ENCODE assay signal across 1 cellular context in the genomic region with DNA sequence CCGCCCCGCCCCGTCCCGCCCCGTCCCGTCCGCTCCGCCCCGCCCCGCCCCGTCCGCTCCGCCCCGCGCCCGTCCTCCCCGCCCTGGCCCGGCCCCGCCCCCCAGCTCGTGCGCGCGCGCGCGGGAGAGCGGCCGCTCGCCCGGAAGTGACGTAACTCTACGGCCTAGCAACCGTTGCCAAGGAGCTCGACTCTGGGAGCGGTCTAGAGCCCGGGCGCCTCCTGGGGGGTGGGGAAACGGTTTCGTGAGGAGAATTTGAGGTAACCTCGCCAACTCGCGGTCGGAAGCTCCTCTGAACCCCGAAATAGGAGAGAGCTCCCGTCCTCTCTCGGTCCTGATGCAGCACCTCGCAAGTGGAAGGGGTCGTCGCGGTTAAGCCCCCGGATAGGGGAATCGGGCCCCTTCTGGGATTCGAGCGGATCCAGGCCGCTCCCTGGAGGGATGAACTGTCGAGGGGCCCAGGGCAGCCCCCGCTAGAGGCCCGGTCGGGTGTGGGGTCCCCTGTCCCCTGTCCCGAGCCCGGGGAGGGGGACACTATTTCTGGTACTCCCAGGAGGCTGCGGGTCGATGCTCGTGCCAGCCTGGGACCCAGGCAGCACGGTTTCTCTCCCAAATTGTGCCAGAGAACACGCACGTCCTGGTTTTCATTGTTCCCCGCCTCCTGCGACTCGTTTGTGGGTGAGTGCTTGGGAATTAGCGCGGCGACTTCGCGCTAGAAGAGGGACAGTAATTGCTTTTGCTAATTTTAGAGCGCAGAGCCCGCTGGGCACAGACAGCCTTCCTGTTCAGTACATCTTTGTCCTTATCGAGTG.
A peak's percentile ranks its signal among the peaks of the same experiment; 100 is the strongest.
TF ChIP-seq lines count a peak whose summit lies in the region.

TSS of gene IFT81 (plus strand) at position 174 of the 812 bp plus-strand sequence. CDS start 3,024 bp downstream, outside the sequence.

TF ChIP-seq in K562, 482 proteins besides CTCF, POLR2A, EP300 and RAD21 (continued from another document and continues in another):
- TF ChIP-seq, protein P1, sequence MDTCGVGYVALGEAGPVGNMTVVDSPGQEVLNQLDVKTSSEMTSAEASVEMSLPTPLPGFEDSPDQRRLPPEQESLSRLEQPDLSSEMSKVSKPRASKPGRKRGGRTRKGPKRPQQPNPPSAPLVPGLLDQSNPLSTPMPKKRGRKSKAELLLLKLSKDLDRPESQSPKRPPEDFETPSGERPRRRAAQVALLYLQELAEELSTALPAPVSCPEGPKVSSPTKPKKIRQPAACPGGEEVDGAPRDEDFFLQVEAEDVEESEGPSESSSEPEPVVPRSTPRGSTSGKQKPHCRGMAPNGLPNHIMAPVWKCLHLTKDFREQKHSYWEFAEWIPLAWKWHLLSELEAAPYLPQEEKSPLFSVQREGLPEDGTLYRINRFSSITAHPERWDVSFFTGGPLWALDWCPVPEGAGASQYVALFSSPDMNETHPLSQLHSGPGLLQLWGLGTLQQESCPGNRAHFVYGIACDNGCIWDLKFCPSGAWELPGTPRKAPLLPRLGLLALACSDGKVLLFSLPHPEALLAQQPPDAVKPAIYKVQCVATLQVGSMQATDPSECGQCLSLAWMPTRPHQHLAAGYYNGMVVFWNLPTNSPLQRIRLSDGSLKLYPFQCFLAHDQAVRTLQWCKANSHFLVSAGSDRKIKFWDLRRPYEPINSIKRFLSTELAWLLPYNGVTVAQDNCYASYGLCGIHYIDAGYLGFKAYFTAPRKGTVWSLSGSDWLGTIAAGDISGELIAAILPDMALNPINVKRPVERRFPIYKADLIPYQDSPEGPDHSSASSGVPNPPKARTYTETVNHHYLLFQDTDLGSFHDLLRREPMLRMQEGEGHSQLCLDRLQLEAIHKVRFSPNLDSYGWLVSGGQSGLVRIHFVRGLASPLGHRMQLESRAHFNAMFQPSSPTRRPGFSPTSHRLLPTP (IDR thresholded peaks at IDR 0.05; ENCODE audit: borderline replicate concordance, extremely low read depth, insufficient read length), result no peak
- peak; percentile 78 for TF ChIP-seq ZBTB40 (IDR thresholded peaks at IDR 0.05)
- no peak for TF ChIP-seq ZBTB40 (CRISPR knock-in tag; IDR thresholded peaks at IDR 0.05)
- TF ChIP-seq U2AF2 (optimal IDR thresholded peaks at IDR 0.05; ENCODE audit: low read depth, low read length), result no peak
- no peak for TF ChIP-seq NFE2L1 (tag; IDR thresholded peaks at IDR 0.05; ENCODE audit: borderline replicate concordance, low read depth)
- no peak for TF ChIP-seq CBFB (CRISPR knock-in tag; IDR thresholded peaks at IDR 0.05)
- no peak for TF ChIP-seq PBX2 (CRISPR knock-in tag; IDR thresholded peaks at IDR 0.05; ENCODE audit: low read depth)
- TF ChIP-seq PBX2 (tag; conservative IDR thresholded peaks at IDR 0.05; ENCODE audit: low read depth), result no peak
- 0 out of 2 replicates have a peak, but pooled peaks have one; percentile 53 for TF ChIP-seq BMI1 (IDR thresholded peaks at IDR 0.05; ENCODE audit: low read length)
- TF ChIP-seq, protein P2, sequence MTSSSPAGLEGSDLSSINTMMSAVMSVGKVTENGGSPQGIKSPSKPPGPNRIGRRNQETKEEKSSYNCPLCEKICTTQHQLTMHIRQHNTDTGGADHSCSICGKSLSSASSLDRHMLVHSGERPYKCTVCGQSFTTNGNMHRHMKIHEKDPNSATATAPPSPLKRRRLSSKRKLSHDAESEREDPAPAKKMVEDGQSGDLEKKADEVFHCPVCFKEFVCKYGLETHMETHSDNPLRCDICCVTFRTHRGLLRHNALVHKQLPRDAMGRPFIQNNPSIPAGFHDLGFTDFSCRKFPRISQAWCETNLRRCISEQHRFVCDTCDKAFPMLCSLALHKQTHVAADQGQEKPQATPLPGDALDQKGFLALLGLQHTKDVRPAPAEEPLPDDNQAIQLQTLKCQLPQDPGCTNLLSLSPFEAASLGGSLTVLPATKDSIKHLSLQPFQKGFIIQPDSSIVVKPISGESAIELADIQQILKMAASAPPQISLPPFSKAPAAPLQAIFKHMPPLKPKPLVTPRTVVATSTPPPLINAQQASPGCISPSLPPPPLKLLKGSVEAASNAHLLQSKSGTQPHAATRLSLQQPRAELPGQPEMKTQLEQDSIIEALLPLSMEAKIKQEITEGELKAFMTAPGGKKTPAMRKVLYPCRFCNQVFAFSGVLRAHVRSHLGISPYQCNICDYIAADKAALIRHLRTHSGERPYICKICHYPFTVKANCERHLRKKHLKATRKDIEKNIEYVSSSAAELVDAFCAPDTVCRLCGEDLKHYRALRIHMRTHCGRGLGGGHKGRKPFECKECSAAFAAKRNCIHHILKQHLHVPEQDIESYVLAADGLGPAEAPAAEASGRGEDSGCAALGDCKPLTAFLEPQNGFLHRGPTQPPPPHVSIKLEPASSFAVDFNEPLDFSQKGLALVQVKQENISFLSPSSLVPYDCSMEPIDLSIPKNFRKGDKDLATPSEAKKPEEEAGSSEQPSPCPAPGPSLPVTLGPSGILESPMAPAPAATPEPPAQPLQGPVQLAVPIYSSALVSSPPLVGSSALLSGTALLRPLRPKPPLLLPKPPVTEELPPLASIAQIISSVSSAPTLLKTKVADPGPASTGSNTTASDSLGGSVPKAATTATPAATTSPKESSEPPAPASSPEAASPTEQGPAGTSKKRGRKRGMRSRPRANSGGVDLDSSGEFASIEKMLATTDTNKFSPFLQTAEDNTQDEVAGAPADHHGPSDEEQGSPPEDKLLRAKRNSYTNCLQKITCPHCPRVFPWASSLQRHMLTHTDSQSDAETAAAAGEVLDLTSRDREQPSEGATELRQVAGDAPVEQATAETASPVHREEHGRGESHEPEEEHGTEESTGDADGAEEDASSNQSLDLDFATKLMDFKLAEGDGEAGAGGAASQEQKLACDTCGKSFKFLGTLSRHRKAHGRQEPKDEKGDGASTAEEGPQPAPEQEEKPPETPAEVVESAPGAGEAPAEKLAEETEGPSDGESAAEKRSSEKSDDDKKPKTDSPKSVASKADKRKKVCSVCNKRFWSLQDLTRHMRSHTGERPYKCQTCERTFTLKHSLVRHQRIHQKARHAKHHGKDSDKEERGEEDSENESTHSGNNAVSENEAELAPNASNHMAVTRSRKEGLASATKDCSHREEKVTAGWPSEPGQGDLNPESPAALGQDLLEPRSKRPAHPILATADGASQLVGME (CRISPR knock-in tag; IDR thresholded peaks at IDR 0.05), result peak; percentile 44; the same call in 1 of the 2 replicates
- TF ChIP-seq MECOM (CRISPR knock-in tag; IDR thresholded peaks at IDR 0.05), result no peak
- TF ChIP-seq NR2C1 (IDR thresholded peaks at IDR 0.05), result no peak
- TF ChIP-seq NR2C1 (tag; IDR thresholded peaks at IDR 0.05), result no peak
- no peak for TF ChIP-seq TRIM28 (IDR thresholded peaks at IDR 0.05)
- no peak for TF ChIP-seq ZNF121 (CRISPR knock-in tag; conservative IDR thresholded peaks at IDR 0.05)
- TF ChIP-seq, protein P3, sequence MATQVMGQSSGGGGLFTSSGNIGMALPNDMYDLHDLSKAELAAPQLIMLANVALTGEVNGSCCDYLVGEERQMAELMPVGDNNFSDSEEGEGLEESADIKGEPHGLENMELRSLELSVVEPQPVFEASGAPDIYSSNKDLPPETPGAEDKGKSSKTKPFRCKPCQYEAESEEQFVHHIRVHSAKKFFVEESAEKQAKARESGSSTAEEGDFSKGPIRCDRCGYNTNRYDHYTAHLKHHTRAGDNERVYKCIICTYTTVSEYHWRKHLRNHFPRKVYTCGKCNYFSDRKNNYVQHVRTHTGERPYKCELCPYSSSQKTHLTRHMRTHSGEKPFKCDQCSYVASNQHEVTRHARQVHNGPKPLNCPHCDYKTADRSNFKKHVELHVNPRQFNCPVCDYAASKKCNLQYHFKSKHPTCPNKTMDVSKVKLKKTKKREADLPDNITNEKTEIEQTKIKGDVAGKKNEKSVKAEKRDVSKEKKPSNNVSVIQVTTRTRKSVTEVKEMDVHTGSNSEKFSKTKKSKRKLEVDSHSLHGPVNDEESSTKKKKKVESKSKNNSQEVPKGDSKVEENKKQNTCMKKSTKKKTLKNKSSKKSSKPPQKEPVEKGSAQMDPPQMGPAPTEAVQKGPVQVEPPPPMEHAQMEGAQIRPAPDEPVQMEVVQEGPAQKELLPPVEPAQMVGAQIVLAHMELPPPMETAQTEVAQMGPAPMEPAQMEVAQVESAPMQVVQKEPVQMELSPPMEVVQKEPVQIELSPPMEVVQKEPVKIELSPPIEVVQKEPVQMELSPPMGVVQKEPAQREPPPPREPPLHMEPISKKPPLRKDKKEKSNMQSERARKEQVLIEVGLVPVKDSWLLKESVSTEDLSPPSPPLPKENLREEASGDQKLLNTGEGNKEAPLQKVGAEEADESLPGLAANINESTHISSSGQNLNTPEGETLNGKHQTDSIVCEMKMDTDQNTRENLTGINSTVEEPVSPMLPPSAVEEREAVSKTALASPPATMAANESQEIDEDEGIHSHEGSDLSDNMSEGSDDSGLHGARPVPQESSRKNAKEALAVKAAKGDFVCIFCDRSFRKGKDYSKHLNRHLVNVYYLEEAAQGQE (CRISPR knock-in tag; IDR thresholded peaks at IDR 0.05; ENCODE audit: low read depth), result 0 out of 2 replicates have a peak, but pooled peaks have one; percentile 37
- TF ChIP-seq LCOR (CRISPR knock-in tag; IDR thresholded peaks at IDR 0.05), result no peak
- no peak; a peak in 1 of 4 replicates for TF ChIP-seq MNT (conservative IDR thresholded peaks at IDR 0.05)
- TF ChIP-seq ZNF696 (CRISPR knock-in tag; conservative IDR thresholded peaks at IDR 0.05), result no peak
- TF ChIP-seq ZNF699 (CRISPR knock-in tag; IDR thresholded peaks at IDR 0.05; ENCODE audit: insufficient replicate concordance), result no peak
